2 cellular contexts compared by ENCODE assay signal in the genomic region with DNA sequence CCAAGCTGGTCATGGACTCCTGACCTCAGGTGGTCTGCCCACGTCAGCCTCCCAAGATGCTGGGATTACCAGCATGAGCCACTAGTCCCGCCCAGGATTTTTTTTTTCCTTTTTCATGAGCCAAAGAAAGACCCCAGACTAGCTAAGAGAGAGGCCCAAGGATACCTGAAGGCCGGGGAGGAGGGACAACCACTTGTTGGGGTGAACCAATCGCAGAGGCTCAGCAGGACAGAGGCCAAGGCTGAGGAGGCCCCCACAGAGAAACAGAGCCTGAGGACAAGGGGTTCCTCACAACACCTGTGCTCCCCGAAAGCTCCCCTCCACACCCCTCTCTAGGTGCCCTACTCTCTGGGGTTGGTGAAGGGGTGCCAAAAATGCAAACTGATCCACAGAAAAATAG.
TF ChIP-seq lines count a peak whose summit lies in the region.

No MANE protein-coding gene starts in this region.

TF ChIP-seq in IMR-90, 13 proteins besides CTCF, POLR2A, EP300 and RAD21:
- TF ChIP-seq RCOR1 (IDR thresholded peaks at IDR 0.05; ENCODE audit: insufficient replicate concordance, low read length) = no peak
- no peak for TF ChIP-seq RFX5 (IDR thresholded peaks at IDR 0.05; ENCODE audit: low read depth, low read length)
- TF ChIP-seq CHD1 (IDR thresholded peaks at IDR 0.05; ENCODE audit: low read depth, low read length) = no peak
- TF ChIP-seq, protein P1, sequence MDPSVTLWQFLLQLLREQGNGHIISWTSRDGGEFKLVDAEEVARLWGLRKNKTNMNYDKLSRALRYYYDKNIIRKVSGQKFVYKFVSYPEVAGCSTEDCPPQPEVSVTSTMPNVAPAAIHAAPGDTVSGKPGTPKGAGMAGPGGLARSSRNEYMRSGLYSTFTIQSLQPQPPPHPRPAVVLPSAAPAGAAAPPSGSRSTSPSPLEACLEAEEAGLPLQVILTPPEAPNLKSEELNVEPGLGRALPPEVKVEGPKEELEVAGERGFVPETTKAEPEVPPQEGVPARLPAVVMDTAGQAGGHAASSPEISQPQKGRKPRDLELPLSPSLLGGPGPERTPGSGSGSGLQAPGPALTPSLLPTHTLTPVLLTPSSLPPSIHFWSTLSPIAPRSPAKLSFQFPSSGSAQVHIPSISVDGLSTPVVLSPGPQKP (IDR thresholded peaks at IDR 0.05; ENCODE audit: borderline replicate concordance, low read depth, low read length) = no peak

TF ChIP-seq in HepG2, 621 proteins besides CTCF, POLR2A, EP300 and RAD21:
- TF ChIP-seq NR2C2 (CRISPR knock-in tag; IDR thresholded peaks at IDR 0.05; ENCODE audit: borderline replicate concordance) = 0 out of 2 replicates have a peak, but pooled peaks have one; percentile 6
- TF ChIP-seq, protein P2, sequence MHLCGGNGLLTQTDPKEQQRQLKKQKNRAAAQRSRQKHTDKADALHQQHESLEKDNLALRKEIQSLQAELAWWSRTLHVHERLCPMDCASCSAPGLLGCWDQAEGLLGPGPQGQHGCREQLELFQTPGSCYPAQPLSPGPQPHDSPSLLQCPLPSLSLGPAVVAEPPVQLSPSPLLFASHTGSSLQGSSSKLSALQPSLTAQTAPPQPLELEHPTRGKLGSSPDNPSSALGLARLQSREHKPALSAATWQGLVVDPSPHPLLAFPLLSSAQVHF (CRISPR knock-in tag; IDR thresholded peaks at IDR 0.05) = no peak
TF ChIP-seq in HepG2: peak in this region for 1.
